In the genomic region with DNA sequence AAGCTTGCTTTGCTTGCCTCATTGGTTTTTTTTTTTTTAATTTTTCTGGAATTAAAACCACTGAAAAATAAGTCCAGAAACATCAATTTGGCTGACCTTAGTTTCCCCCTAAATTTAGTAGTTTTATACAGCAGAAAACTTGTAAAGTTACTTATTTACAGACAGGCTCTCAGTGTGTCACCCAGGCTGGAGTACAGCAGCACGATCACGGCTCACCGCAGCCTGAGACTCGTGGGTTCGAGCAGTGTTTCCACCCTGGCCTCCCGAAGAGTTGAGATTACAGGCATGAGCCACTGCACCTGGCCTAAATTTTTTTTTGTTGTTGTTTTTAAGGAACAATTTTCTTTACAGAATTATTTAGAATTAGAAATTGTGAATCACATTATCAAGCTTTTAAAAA, we compare ENCODE assay signal across 30 cellular contexts.
"Had no signal": no experiment of that assay in that cellular context is flagged by ENCODE, and none has a peak within 500 bp of the region (broad histone marks: within the 10 kb centered on the region; RNA-seq: fewer than 3 reads in every experiment).

No MANE protein-coding gene starts in this region.

- H3K4me3 ChIP-seq: adrenal gland, body of pancreas, heart left ventricle had no signal

- H3K4me1 ChIP-seq: adrenal gland, heart left ventricle had no signal

- H3K27ac ChIP-seq: adrenal gland, body of pancreas, epithelial cell of prostate, heart left ventricle had no signal

- DNase-seq: activated CD4-positive, alpha-beta memory T cell treated with anti-CD3 and anti-CD28 coated beads for 36 hours; activated CD4-positive, alpha-beta T cell treated with anti-CD3 and anti-CD28 coated beads for 36 hours; activated CD4-positive, alpha-beta T cell treated with anti-CD3 and anti-CD28 coated beads, Interleukin-2, amount 10 ng/mL, durations not matched to agents 24 days and 14 days; activated CD4-positive, CD25-positive, alpha-beta regulatory T cell; activated CD4-positive, CD25-positive, alpha-beta regulatory T cell treated with anti-CD3 and anti-CD28 coated beads, Interleukin-2, amount 50 U/mL, for 72 hours; activated CD8-positive, alpha-beta memory T cell treated with anti-CD3 and anti-CD28 coated beads, Interleukin-2, amount 10 ng/mL, durations not matched to agents 7 days and 5 days; activated CD8-positive, alpha-beta memory T cell treated with anti-CD3 and anti-CD28 coated beads, Interleukin-2, amount 50 U/mL, for 4 hours; activated CD8-positive, alpha-beta T cell treated with anti-CD3 and anti-CD28 coated beads, Interleukin-2, amount 10 ng/mL, durations not matched to agents 7 days and 5 days; activated effector memory CD4-positive, alpha-beta T cell treated with anti-CD3 and anti-CD28 coated beads, Interleukin-2, amount 50 U/mL, for 16 hours; activated naive CD4-positive, alpha-beta T cell treated with anti-CD3 and anti-CD28 coated beads for 36 hours; activated naive CD8-positive, alpha-beta T cell treated with anti-CD3 and anti-CD28 coated beads for 36 hours; activated naive CD8-positive, alpha-beta T cell treated with anti-CD3 and anti-CD28 coated beads, Interleukin-2, amount 50 U/mL, for 24 hours; activated T-cell treated with anti-CD3 and anti-CD28 coated beads, Interleukin-2, amount 50 U/mL, for 1 hour; activated T-cell treated with anti-CD3 and anti-CD28 coated beads, Interleukin-2, amount 50 U/mL, for 48 hours; adrenal gland; amygdala; aorta; body of pancreas; caudate nucleus; cortex of kidney; dermis blood vessel endothelial cell; effector CD4-positive, alpha-beta T cell; effector memory CD8-positive, alpha-beta T cell; foreskin fibroblast; glutamatergic neuron; heart left ventricle; T-helper 1 cell; T-helper 17 cell; T1000 had no signal

- H3K9me3 ChIP-seq: adrenal gland, body of pancreas had no signal

- H3K36me3 ChIP-seq: adrenal gland, heart left ventricle had no signal
